Comparison of ENCODE assay signal across 1 cellular context in genomic region chr14:31825459-31825858, GRCh38.
TF ChIP-seq lines count a peak whose summit lies in the region.

No MANE protein-coding gene starts in this region.

TF ChIP-seq in HEK293, 187 proteins besides CTCF, POLR2A, EP300 and RAD21 (continued from another document):
- TF ChIP-seq PRDM4 (tag by site-specific recombination; IDR thresholded peaks at IDR 0.05), result no peak
- no peak for TF ChIP-seq ZSCAN4 (tag by site-specific recombination; IDR thresholded peaks at IDR 0.05)
- no peak for TF ChIP-seq SALL2 (tag by site-specific recombination; IDR thresholded peaks at IDR 0.05; ENCODE audit: borderline replicate concordance)
- no peak for TF ChIP-seq KLF10 (tag by site-specific recombination; IDR thresholded peaks at IDR 0.05)
- no peak for TF ChIP-seq ZNF23 (tag by site-specific recombination; IDR thresholded peaks at IDR 0.05; ENCODE audit: borderline replicate concordance)
- TF ChIP-seq ZSCAN23 (tag by site-specific recombination; IDR thresholded peaks at IDR 0.05), result no peak
- no peak for TF ChIP-seq SCRT2 (tag by site-specific recombination; IDR thresholded peaks at IDR 0.05)
- peak; percentile 52; the same call in 1 of the 2 replicates for TF ChIP-seq ZNF366 (tag by site-specific recombination; conservative IDR thresholded peaks at IDR 0.05)
- no peak for TF ChIP-seq ZNF626 (tag by site-specific recombination; IDR thresholded peaks at IDR 0.05)
- TF ChIP-seq ZBTB11 (tag by site-specific recombination; conservative IDR thresholded peaks at IDR 0.05; ENCODE audit: low read depth), result no peak
- peak; percentile 92 for TF ChIP-seq ZNF513 (tag by site-specific recombination; IDR thresholded peaks at IDR 0.05)
- no peak for TF ChIP-seq ZNF530 (tag by site-specific recombination; IDR thresholded peaks at IDR 0.05; ENCODE audit: low read depth)
TF ChIP-seq in HEK293: peak in this region for 2.
